8 cellular contexts compared by ENCODE assay signal in genomic region chr6:42217165-42217522, GRCh38. TPM values are rescaled to one million over a fixed set of nuclear protein-coding genes. Genes with fewer than 3 reads are reported as not detected.
DNase-seq lines count a peak whose midpoint lies in the region; ATAC-seq and TF ChIP-seq lines count a peak whose summit lies in the region.

No MANE protein-coding gene starts in this region.

- RAD21 ChIA-PET in HCT116 (lab: Charles Lee; ENCODE audit: low non-redundant PET in 1 of 2, low total read pairs in 2 of 2, uncharacterized antibody in 2 of 2, unreplicated experiment in 2 of 2): no interaction called here

- TF ChIP-seq CTCF in HCT116 (IDR thresholded peaks at IDR 0.05 in 2 of 3, conservative IDR thresholded peaks at IDR 0.05 in 1 of 3; ENCODE audit: borderline replicate concordance in 1 of 3, insufficient read depth in 1 of 3, low read depth in 2 of 3, low read length in 2 of 3) (no peak), VCaP (conservative IDR thresholded peaks at IDR 0.05) (no peak), right atrium auricular region (IDR thresholded peaks at IDR 0.05) (no peak)

- H4K20me1 ChIP-seq in HCT116 (ENCODE audit: insufficient read depth): no peaks in the 10 kb centered on the region

- no peak for TF ChIP-seq RAD21 in HCT116 (IDR thresholded peaks at IDR 0.05; ENCODE audit: low read depth)

- peaks cover 50% of the 10 kb centered on the region for H3K79me2 ChIP-seq in HCT116 (ENCODE audit: insufficient read depth, low read length)

- DNase-seq in HCT116 (ENCODE audit: low read depth, low spot score): no peak
- no peak for DNase-seq in right atrium auricular region (ENCODE audit: low spot score)
- no peak for DNase-seq in NOMO-1 (lab: John Stamatoyannopoulos, UW; ENCODE audit: unreplicated experiment in 2 of 2)
- DNase-seq in amygdala (lab: John Stamatoyannopoulos, UW): no peak

- H3K27me3 ChIP-seq in HCT116 (ENCODE audit: insufficient read depth, low read length) (no peaks in the 10 kb centered on the region), right atrium auricular region (no peaks in the 10 kb centered on the region), skeletal muscle tissue (ENCODE audit: control insufficient read depth in 3 of 3, insufficient read depth in 3 of 3, low read length in 3 of 3) (no peaks in the 10 kb centered on the region)

- ATAC-seq in HCT116 (no peak), GM19351 (IDR thresholded peaks at IDR 0.05; ENCODE audit: unreplicated experiment) (no peak), HG03378 (IDR thresholded peaks at IDR 0.05; ENCODE audit: unreplicated experiment) (no peak)

- POLR2A ChIA-PET in HCT116 (lab: Charles Lee): interaction anchor here (1.1 to 1.4 kb wide), 2 partner anchors 10 to 187 kb away, joined by 3 to 8 read pairs; no protein-coding TSS in a partner anchor

- CTCF ChIA-PET in HCT116 (lab: Charles Lee): interaction anchor here (1.0 kb wide), 1 partner anchor 431 kb away, joined by 4 read pairs; the partner anchor contains the start of gene TOMM6

- H3K9ac ChIP-seq in HCT116 (ENCODE audit: low read length) (peak overlapping the region; percentile 84), skeletal muscle tissue (ENCODE audit: low read depth in 1 of 3, low read length in 3 of 3) (peak overlapping the region; percentile 83 to 96 (median 87))

- H3K4me1 ChIP-seq in HCT116 (ENCODE audit: control insufficient read depth in 1 of 2, insufficient read depth in 2 of 2, low read length in 2 of 2): peaks cover 8 to 54% of the 10 kb centered on the region in 2 experiments; a peak in 3 of 4 replicates
- peaks cover 0 to 25% of the 10 kb centered on the region in 2 donors for H3K4me1 ChIP-seq in right atrium auricular region
- H3K4me1 ChIP-seq in skeletal muscle tissue (ENCODE audit: control insufficient read depth in 3 of 3, insufficient read depth in 3 of 3, low read length in 3 of 3): peaks cover 5 to 13% (median 11%) of the 10 kb centered on the region in 3 donors

- H3K9me3 ChIP-seq in HCT116 (ENCODE audit: control insufficient read depth in 1 of 2, insufficient read depth in 1 of 2, low read depth in 1 of 2, low read length in 2 of 2): no peaks in the 10 kb centered on the region
- H3K9me3 ChIP-seq in right atrium auricular region: no peaks in the 10 kb centered on the region
- no peaks in the 10 kb centered on the region for H3K9me3 ChIP-seq in skeletal muscle tissue (ENCODE audit: control insufficient read depth in 3 of 3, low read length in 3 of 3)

- H3K36me3 ChIP-seq in HCT116 (ENCODE audit: control insufficient read depth in 1 of 2, insufficient read depth in 2 of 2, low read length in 2 of 2) (peaks cover 12 to 15% of the 10 kb centered on the region in 2 experiments; a peak in 3 of 4 replicates), right atrium auricular region (peaks cover 18% of the 10 kb centered on the region), skeletal muscle tissue (ENCODE audit: control insufficient read depth in 3 of 3, insufficient read depth in 3 of 3, low read length in 3 of 3) (peaks cover 6 to 15% (median 14%) of the 10 kb centered on the region in 3 donors)

- no peak overlapping the region for H2AFZ ChIP-seq in HCT116 (ENCODE audit: low read depth, low read length, poor library complexity, severe bottlenecking)

- intact Hi-C loops in HCT116 (cut with micrococcal nuclease): loop anchor here (10.0 kb wide), 1 partner anchor 432 kb away; the partner anchor contains the start of genes PRICKLE4 and TOMM6

- H3K27ac ChIP-seq in HCT116 (ENCODE audit: low read depth, low read length) (peak overlapping the region; percentile 68), VCaP (peak overlapping the region; percentile 87), right atrium auricular region (peak overlapping the region; percentile 68 to 85), skeletal muscle tissue (ENCODE audit: low read depth, low read length) (peak overlapping the region; percentile 76)

- no TSS peak for BruUV-seq in HCT116 (replicated peaks; lab: Mats Ljungman, UMichigan)

- no peaks in the 10 kb centered on the region for H3K9me2 ChIP-seq in HCT116 (ENCODE audit: insufficient read depth)

- H3K4me3 ChIP-seq in HCT116 (replicated peaks in 1 of 2; ENCODE audit: low read depth in 1 of 2, low read length in 2 of 2) (peak overlapping the region; percentile 72 to 97), right atrium auricular region (peak overlapping the region; percentile 55 to 75), skeletal muscle tissue (ENCODE audit: low read length in 3 of 3) (peak overlapping the region; percentile 73 to 99 (median 75))

- peak overlapping the region; percentile 91 for H3K4me2 ChIP-seq in HCT116 (ENCODE audit: low read length)

- no peak for TF ChIP-seq POLR2A in HCT116 (IDR thresholded peaks at IDR 0.05; ENCODE audit: borderline replicate concordance, extremely low read depth, insufficient read depth, insufficient read length)

TF ChIP-seq in HCT116, 20 proteins besides CTCF, POLR2A, EP300 and RAD21:
- no peak for TF ChIP-seq FOSL1 (IDR thresholded peaks at IDR 0.05; ENCODE audit: low read depth)
- no peak for TF ChIP-seq MAX (IDR thresholded peaks at IDR 0.05)
- no peak for TF ChIP-seq REST (IDR thresholded peaks at IDR 0.05; ENCODE audit: low read depth)
- no peak for TF ChIP-seq SIN3A (IDR thresholded peaks at IDR 0.05; ENCODE audit: low read depth)
- no peak for TF ChIP-seq CEBPB (IDR thresholded peaks at IDR 0.05; ENCODE audit: low read depth)
- no peak for TF ChIP-seq EZH2 (IDR thresholded peaks at IDR 0.05)
- no peak for TF ChIP-seq EGR1 (IDR thresholded peaks at IDR 0.05; ENCODE audit: low read depth)
- TF ChIP-seq ATF3 (IDR thresholded peaks at IDR 0.05): no peak
- TF ChIP-seq CBX3 (IDR thresholded peaks at IDR 0.05; ENCODE audit: low read depth): no peak
- TF ChIP-seq EZH2phosphoT487 (IDR thresholded peaks at IDR 0.05; ENCODE audit: borderline replicate concordance): no peak

RNA-seq across cellular contexts. Expression of gene MRPS10, which starts 0.5 kb away (rescaled TPM):
- total RNA-seq in HCT116 (2021; ENCODE audit: unreplicated experiment): 62.1 TPM
- 24.8 and 34.6 TPM in 2 replicates for polyA plus RNA-seq in HCT116 (2012)
- total RNA-seq in right atrium auricular region: 10 to 100 TPM; 27.9 to 52.4 TPM
- total RNA-seq in skeletal muscle tissue: 45.9 TPM

RNA-seq across cellular contexts. Expression of gene GUCA1B, which starts 22.4 kb away (rescaled TPM):
- total RNA-seq in HCT116 (2021; ENCODE audit: unreplicated experiment) (4.6 TPM), right atrium auricular region (under 1 TPM; 0.74 to 0.83 TPM), skeletal muscle tissue (1.6 TPM)
- 2.5 and 3.4 TPM in 2 replicates for polyA plus RNA-seq in HCT116 (2012)

RNA-seq across cellular contexts. Expression of gene GUCA1A, which starts 44.0 kb away (rescaled TPM):
- total RNA-seq in HCT116 (2021; ENCODE audit: unreplicated experiment) (not detected), right atrium auricular region (not detected), skeletal muscle tissue (not detected)
- not detected in 2 replicates for polyA plus RNA-seq in HCT116 (2012)
